2 cellular contexts compared by ENCODE assay signal in the genomic region with DNA sequence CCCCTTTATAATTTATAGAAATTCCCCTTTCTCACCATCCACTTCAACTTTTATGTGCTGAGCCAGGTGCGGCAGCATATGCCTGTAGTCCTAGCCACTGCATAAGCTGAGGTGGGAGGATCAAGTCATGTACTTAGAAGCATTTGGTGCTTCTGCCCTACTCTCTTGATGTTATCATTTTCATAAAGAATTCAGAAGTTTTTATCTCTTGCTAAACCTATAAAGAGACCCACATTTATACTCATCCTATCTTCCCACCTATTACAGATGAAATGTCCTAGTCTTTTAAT.
TF ChIP-seq lines count a peak whose summit lies in the region.

No MANE protein-coding gene starts in this region.

TF ChIP-seq in SK-N-SH treated with all-trans-retinoic acid at 6 μM for 48 hours, 23 proteins besides CTCF, POLR2A, EP300 and RAD21:
- TF ChIP-seq GLIS3 (CRISPR knock-in tag; IDR thresholded peaks at IDR 0.05), result no peak
- TF ChIP-seq, protein P1, sequence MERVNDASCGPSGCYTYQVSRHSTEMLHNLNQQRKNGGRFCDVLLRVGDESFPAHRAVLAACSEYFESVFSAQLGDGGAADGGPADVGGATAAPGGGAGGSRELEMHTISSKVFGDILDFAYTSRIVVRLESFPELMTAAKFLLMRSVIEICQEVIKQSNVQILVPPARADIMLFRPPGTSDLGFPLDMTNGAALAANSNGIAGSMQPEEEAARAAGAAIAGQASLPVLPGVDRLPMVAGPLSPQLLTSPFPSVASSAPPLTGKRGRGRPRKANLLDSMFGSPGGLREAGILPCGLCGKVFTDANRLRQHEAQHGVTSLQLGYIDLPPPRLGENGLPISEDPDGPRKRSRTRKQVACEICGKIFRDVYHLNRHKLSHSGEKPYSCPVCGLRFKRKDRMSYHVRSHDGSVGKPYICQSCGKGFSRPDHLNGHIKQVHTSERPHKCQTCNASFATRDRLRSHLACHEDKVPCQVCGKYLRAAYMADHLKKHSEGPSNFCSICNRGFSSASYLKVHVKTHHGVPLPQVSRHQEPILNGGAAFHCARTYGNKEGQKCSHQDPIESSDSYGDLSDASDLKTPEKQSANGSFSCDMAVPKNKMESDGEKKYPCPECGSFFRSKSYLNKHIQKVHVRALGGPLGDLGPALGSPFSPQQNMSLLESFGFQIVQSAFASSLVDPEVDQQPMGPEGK (CRISPR knock-in tag; IDR thresholded peaks at IDR 0.05; ENCODE audit: borderline replicate concordance), result no peak

TF ChIP-seq in endothelial cell of umbilical vein, 7 proteins besides CTCF, POLR2A, EP300 and RAD21:
- no peak for TF ChIP-seq EZH2 (IDR thresholded peaks at IDR 0.05; ENCODE audit: borderline replicate concordance, low read depth, low read length, severe bottlenecking)
- no peak for TF ChIP-seq POLR2AphosphoS5 (IDR thresholded peaks at IDR 0.05; ENCODE audit: insufficient read depth, low read depth, low read length)
- peak; percentile 58 for TF ChIP-seq GATA2 (IDR thresholded peaks at IDR 0.05; ENCODE audit: insufficient read depth, insufficient read length, low read depth, low read length)
